ENCODE assay signal across 6 cellular contexts in the genomic region with DNA sequence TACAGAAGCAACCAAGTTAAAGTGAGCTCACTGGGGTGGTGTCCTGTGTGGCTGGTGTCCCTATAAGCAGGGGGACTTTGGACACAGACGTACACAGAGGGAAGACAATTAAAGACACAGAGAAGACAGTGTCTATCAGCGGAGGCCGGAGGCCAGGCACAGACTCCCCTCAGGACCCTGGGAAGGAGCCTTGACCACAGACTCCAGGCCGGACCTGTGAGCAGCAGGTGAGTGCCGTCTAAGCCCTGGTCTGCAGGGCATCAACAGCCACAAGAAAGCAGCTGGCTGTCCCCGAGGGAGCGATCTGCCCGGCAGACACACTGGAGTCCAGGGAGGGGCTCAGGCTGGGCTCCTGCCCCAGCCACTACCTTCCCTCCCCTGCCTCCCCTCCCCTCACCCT.
"Had no signal": no experiment of that assay in that cellular context is flagged by ENCODE, and none has a peak within 500 bp of the region (broad histone marks: within the 10 kb centered on the region; RNA-seq: fewer than 3 reads in every experiment).

No MANE protein-coding gene starts in this region.

- H3K4me3 Mint-ChIP-seq: activated CD4-positive, alpha-beta T cell treated with anti-CD3 and anti-CD28 coated beads, Interleukin-2, amount 10 ng/mL, durations not matched to agents 7 days and 5 days had no signal

- H3K27me3 ChIP-seq: ovary, uterus had no signal

- H3K9me3 ChIP-seq: left lung, ovary, uterus had no signal

- H3K27ac Mint-ChIP-seq: activated CD4-positive, alpha-beta T cell treated with anti-CD3 and anti-CD28 coated beads, Interleukin-2, amount 10 ng/mL, durations not matched to agents 7 days and 5 days had no signal

- H3K4me1 ChIP-seq: left lung, uterus had no signal

- H3K4me3 ChIP-seq: left lung, ovary, uterus had no signal

- ATAC-seq: left lung had no signal

- DNase-seq: activated CD4-positive, alpha-beta T cell treated with anti-CD3 and anti-CD28 coated beads, Interleukin-2, amount 10 ng/mL, durations not matched to agents 7 days and 5 days; activated gamma-delta T cell; stimulated activated CD4-positive, alpha-beta T cell treated with anti-CD3 and anti-CD28 coated beads, Interleukin-1b, Interleukin-23, amount 100 ng/mL, for 48 hours; uterus had no signal

- H3K27ac ChIP-seq: left lung, ovary, uterus had no signal

- H3K9me3 Mint-ChIP-seq: activated CD4-positive, alpha-beta T cell treated with anti-CD3 and anti-CD28 coated beads, Interleukin-2, amount 10 ng/mL, durations not matched to agents 7 days and 5 days had no signal

- H3K36me3 ChIP-seq: left lung, ovary, uterus had no signal

- H3K4me1 Mint-ChIP-seq: activated CD4-positive, alpha-beta T cell treated with anti-CD3 and anti-CD28 coated beads, Interleukin-2, amount 10 ng/mL, durations not matched to agents 7 days and 5 days had no signal

- H3K27me3 Mint-ChIP-seq: activated CD4-positive, alpha-beta T cell treated with anti-CD3 and anti-CD28 coated beads, Interleukin-2, amount 10 ng/mL, durations not matched to agents 7 days and 5 days had no signal
